In genomic region chr14:39266871-39267591, GRCh38 we compare ENCODE assay signal across 8 cellular contexts. TPM values are rescaled to one million over a fixed set of nuclear protein-coding genes. Genes with fewer than 3 reads are reported as not detected.
A peak's percentile ranks its signal among the peaks of the same experiment; 100 is the strongest.
DNase-seq lines count a peak whose midpoint lies in the region; ATAC-seq, FAIRE-seq and TF ChIP-seq lines count a peak whose summit lies in the region.

No MANE protein-coding gene starts in this region.

- H3K9me3 Mint-ChIP-seq in activated CD4-positive, alpha-beta T cell treated with anti-CD3 and anti-CD28 coated beads, Interleukin-2, amount 10 ng/mL, durations not matched to agents 7 days and 5 days = peaks cover 11% of the 10 kb centered on the region

- H3K9me3 ChIP-seq in HepG2 (ENCODE audit: low read length) = peaks cover 10% of the 10 kb centered on the region; the same call in 1 of the 2 replicates

- CTCF ChIA-PET in BJ (lab: Yijun Ruan, JAX) = interaction anchor here (1.3 to 1.4 kb wide), 2 partner anchors 88 to 102 kb away, joined by 3 read pairs; no protein-coding TSS in a partner anchor
- CTCF ChIA-PET in activated CD4-positive, alpha-beta T cell treated with anti-CD3 and anti-CD28 coated beads, Interleukin-2, amount 10 ng/mL, durations not matched to agents 7 days and 5 days (lab: Charles Lee) = interaction anchor here (0.6 to 1.7 kb wide), 7 partner anchors 10 to 165 kb away, joined by 3 to 6 read pairs (median 4); partner anchors contain the start of genes FBXO33 and TRAPPC6B
- CTCF ChIA-PET in HepG2 (lab: Yijun Ruan, JAX; ENCODE audit: low intra/inter-chr PET ratio, low total read pairs) = no interaction called here

- no peaks in the 10 kb centered on the region for H3K27me3 ChIP-seq in BJ (ENCODE audit: control insufficient read depth, insufficient read depth, low read length)
- no peaks in the 10 kb centered on the region; a peak in 1 of 5 replicates for H3K27me3 ChIP-seq in HepG2 (ENCODE audit: control insufficient read depth in 1 of 2, insufficient read depth in 2 of 2, low read length in 2 of 2)

- peak overlapping the region; percentile 88 for H3K9ac ChIP-seq in HepG2 (ENCODE audit: insufficient read depth, low read depth, low read length)

- H3K27ac Mint-ChIP-seq in activated CD4-positive, alpha-beta T cell treated with anti-CD3 and anti-CD28 coated beads, Interleukin-2, amount 10 ng/mL, durations not matched to agents 7 days and 5 days = peak overlapping the region; percentile 93

- FAIRE-seq in HepG2 (lab: Jason Lieb, UNC) = no peak

- peaks cover 56% of the 10 kb centered on the region for H3K4me1 ChIP-seq in HepG2 (ENCODE audit: insufficient read depth, low read length)

- BruUV-seq in HepG2 (replicated peaks; lab: Mats Ljungman, UMichigan) = no TSS peak

- H3K36me3 Mint-ChIP-seq in activated CD4-positive, alpha-beta T cell treated with anti-CD3 and anti-CD28 coated beads, Interleukin-2, amount 10 ng/mL, durations not matched to agents 7 days and 5 days (ENCODE audit: low read depth) = peaks cover 31% of the 10 kb centered on the region

- TF ChIP-seq CTCF in BJ (IDR thresholded peaks at IDR 0.05; ENCODE audit: insufficient read depth, low read depth, low read length) (no peak), HepG2 (CRISPR knock-in tag; IDR thresholded peaks at IDR 0.05) (no peak)

- ATAC-seq in GM19035 (IDR thresholded peaks at IDR 0.05; ENCODE audit: unreplicated experiment) (peak; percentile 86), HG03280 (IDR thresholded peaks at IDR 0.05; ENCODE audit: unreplicated experiment) (peak; percentile 87), HepG2 (peak; percentile 88)

- H3K36me3 ChIP-seq in BJ (ENCODE audit: control insufficient read depth, insufficient read depth, low read length) (no peaks in the 10 kb centered on the region), HepG2 (replicated peaks in 1 of 2; ENCODE audit: control insufficient read depth in 1 of 2, insufficient read depth in 2 of 2, low read length in 2 of 2) (0 out of 5 replicates have a peak, but pooled peaks cover 2 to 3% of the 10 kb centered on the region in 2 experiments)

- peaks cover 53% of the 10 kb centered on the region for H3K4me1 Mint-ChIP-seq in activated CD4-positive, alpha-beta T cell treated with anti-CD3 and anti-CD28 coated beads, Interleukin-2, amount 10 ng/mL, durations not matched to agents 7 days and 5 days

- in situ Hi-C loops in HepG2 (cut with HindIII; ENCODE audit: extremely low pct_ligation_motif_present, low pct_unique_long_range_greater_than_20kb) = no loop called here

- H3K4me2 ChIP-seq in HepG2 (ENCODE audit: low read depth, low read length) = peak overlapping the region; percentile 82

- no peak overlapping the region for H2AFZ ChIP-seq in HepG2 (ENCODE audit: low read length)

- peak in 1 of 2 experiments; percentile 88; a peak in 2 of 4 replicates for TF ChIP-seq POLR2A in HepG2 (IDR thresholded peaks at IDR 0.05; ENCODE audit: insufficient read depth in 1 of 2, low read depth in 2 of 2, low read length in 2 of 2)

- under 1% methylated on average over 66 of the region's 69 CpGs for WGBS in HepG2 (ENCODE audit: low lambda C conversion rate)

- DNase-seq in BJ (ENCODE audit: low read depth) = no peak
- DNase-seq in NCI-H524 treated with DMSO at 0.1 percent for 48 hours (lab: John Stamatoyannopoulos, UW) = peak; percentile 41
- peak; percentile 78 for DNase-seq in activated CD4-positive, alpha-beta T cell treated with anti-CD3 and anti-CD28 coated beads, Interleukin-2, amount 10 ng/mL, durations not matched to agents 7 days and 5 days
- peak; percentile 56 for DNase-seq in dedifferentiated amniotic fluid mesenchymal stem cell (ENCODE audit: extremely low spot score)
- DNase-seq in HepG2 (ENCODE audit: low spot score) = peak; percentile 86
- peak; percentile 70 for DNase-seq in stimulated activated CD4-positive, alpha-beta T cell treated with anti-CD3 and anti-CD28 coated beads, Interleukin-4, amount 100 ng/mL, for 1 hour

- TF ChIP-seq RAD21 in HepG2 (CRISPR knock-in tag; IDR thresholded peaks at IDR 0.05) = no peak; the same call in none of the 2 replicates

- no peak for TF ChIP-seq EP300 in HepG2 (IDR thresholded peaks at IDR 0.05; ENCODE audit: low read depth in 2 of 2, low read length in 2 of 2)
- peak; percentile 36 for TF ChIP-seq EP300 in HepG2 (CRISPR knock-in tag; IDR thresholded peaks at IDR 0.05; ENCODE audit: borderline replicate concordance)

- peak overlapping the region; percentile 89 for H3K4me3 Mint-ChIP-seq in activated CD4-positive, alpha-beta T cell treated with anti-CD3 and anti-CD28 coated beads, Interleukin-2, amount 10 ng/mL, durations not matched to agents 7 days and 5 days

- H3K79me2 ChIP-seq in HepG2 (ENCODE audit: insufficient read depth, low read length) = peaks cover 53% of the 10 kb centered on the region

- peak overlapping the region; percentile 93 for H3K27ac ChIP-seq in HepG2 (ENCODE audit: extremely low read length, insufficient read depth, low read length)

- peaks cover 7% of the 10 kb centered on the region for H4K20me1 ChIP-seq in HepG2 (ENCODE audit: insufficient read depth, low read length)

- POLR2A ChIA-PET in BJ (lab: Charles Lee) = no interaction called here
- POLR2A ChIA-PET in activated CD4-positive, alpha-beta T cell treated with anti-CD3 and anti-CD28 coated beads, Interleukin-2, amount 10 ng/mL, durations not matched to agents 7 days and 5 days (lab: Charles Lee) = no interaction called here
- POLR2A ChIA-PET in HepG2 (lab: Yijun Ruan, JAX) = interaction anchor here (0.8 to 5.7 kb wide), 43 partner anchors 9 to 1402 kb away, joined by 3 to 138 read pairs (median 6); partner anchors contain the start of genes FBXO33, GEMIN2, MIA2 and PNN

- intact Hi-C loops in HepG2 (cut with micrococcal nuclease; ENCODE audit: unreplicated experiment) = loop anchor here (1.0 to 2.0 kb wide), 5 partner anchors 34 to 243 kb away; partner anchors contain the start of genes FBXO33, MIA2, PNN and SEC23A

- no peaks in the 10 kb centered on the region for H3K27me3 Mint-ChIP-seq in activated CD4-positive, alpha-beta T cell treated with anti-CD3 and anti-CD28 coated beads, Interleukin-2, amount 10 ng/mL, durations not matched to agents 7 days and 5 days

- H3K4me3 ChIP-seq in BJ (ENCODE audit: low read depth, low read length) (peak overlapping the region; percentile 91), HepG2 (replicated peaks in 1 of 3; ENCODE audit: insufficient read depth in 1 of 3, low read depth in 2 of 3, low read length in 3 of 3) (peak overlapping the region; percentile 72 to 91 (median 74))

TF ChIP-seq in HepG2, 621 proteins besides CTCF, POLR2A, EP300 and RAD21 (continues in another document):
- TF ChIP-seq, protein P1, sequence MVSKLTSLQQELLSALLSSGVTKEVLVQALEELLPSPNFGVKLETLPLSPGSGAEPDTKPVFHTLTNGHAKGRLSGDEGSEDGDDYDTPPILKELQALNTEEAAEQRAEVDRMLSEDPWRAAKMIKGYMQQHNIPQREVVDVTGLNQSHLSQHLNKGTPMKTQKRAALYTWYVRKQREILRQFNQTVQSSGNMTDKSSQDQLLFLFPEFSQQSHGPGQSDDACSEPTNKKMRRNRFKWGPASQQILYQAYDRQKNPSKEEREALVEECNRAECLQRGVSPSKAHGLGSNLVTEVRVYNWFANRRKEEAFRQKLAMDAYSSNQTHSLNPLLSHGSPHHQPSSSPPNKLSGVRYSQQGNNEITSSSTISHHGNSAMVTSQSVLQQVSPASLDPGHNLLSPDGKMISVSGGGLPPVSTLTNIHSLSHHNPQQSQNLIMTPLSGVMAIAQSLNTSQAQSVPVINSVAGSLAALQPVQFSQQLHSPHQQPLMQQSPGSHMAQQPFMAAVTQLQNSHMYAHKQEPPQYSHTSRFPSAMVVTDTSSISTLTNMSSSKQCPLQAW (CRISPR knock-in tag; IDR thresholded peaks at IDR 0.05) = peak; percentile 86
- TF ChIP-seq MTF2 (CRISPR knock-in tag; IDR thresholded peaks at IDR 0.05; ENCODE audit: borderline replicate concordance) (peak; percentile 85), ZNF225 (CRISPR knock-in tag; IDR thresholded peaks at IDR 0.05) (peak; percentile 91), JARID2 (CRISPR knock-in tag; IDR thresholded peaks at IDR 0.05; ENCODE audit: insufficient replicate concordance) (peak; percentile 97), NR2F1 (CRISPR knock-in tag; IDR thresholded peaks at IDR 0.05) (peak; percentile 20 to 23; a peak in 2 of 4 replicates), ZNF282 (IDR thresholded peaks at IDR 0.05; ENCODE audit: partially characterized antibody) (no peak), NFYC (CRISPR knock-in tag; IDR thresholded peaks at IDR 0.05) (0 out of 2 replicates have a peak, but pooled peaks have one; percentile 48), ZNF780A (CRISPR knock-in tag; IDR thresholded peaks at IDR 0.05) (no peak; the same call in 1 of the 2 replicates), SP2 (CRISPR knock-in tag; IDR thresholded peaks at IDR 0.05) (peak; percentile 63), SIX4 (CRISPR knock-in tag; IDR thresholded peaks at IDR 0.05) (peak; percentile 84)

RNA-seq across cellular contexts. Expression of gene MIA2, which starts 33.3 kb away (rescaled TPM):
- polyA plus RNA-seq in BJ (2011; rRNA removed) (11.4 and 15.8 TPM in 2 replicates), HepG2 (2011; rRNA removed) (131 and 134 TPM in 2 replicates)
- polyA minus RNA-seq in BJ (2011; rRNA and poly(A)+ RNA removed) = 6.3 and 7.7 TPM in 2 replicates
- total RNA-seq in activated CD4-positive, alpha-beta T cell treated with anti-CD3 and anti-CD28 coated beads, Interleukin-2, amount 10 ng/mL, durations not matched to agents 7 days and 5 days = 10 to 100 TPM; 25.5 to 28.2 TPM
- total RNA-seq in HepG2 (2016; rRNA removed; fragmentation: Illumina TruSeq; extraction: Trizol) = 119 and 158 TPM in 2 replicates
- total RNA-seq in HepG2 (2016; cell fraction: cytosol; rRNA removed; fragmentation: Illumina TruSeq; extraction: Trizol; ENCODE audit: low read depth) = 154 and 169 TPM in 2 replicates
- total RNA-seq in HepG2 (2016; cell fraction: insoluble cytoplasmic fraction; rRNA removed; fragmentation: Illumina TruSeq; extraction: Trizol) = 111 and 161 TPM in 2 replicates
- 165 and 196 TPM in 2 replicates for total RNA-seq in HepG2 (2016; cell fraction: membrane; rRNA removed; fragmentation: Illumina TruSeq; extraction: Trizol)
- total RNA-seq in HepG2 (2016; cell fraction: nucleus; rRNA removed; fragmentation: Illumina TruSeq; extraction: Trizol) = 192 and 219 TPM in 2 replicates
- polyA plus RNA-seq in HepG2 (2011; cell fraction: cytosol; rRNA removed) = 57.1 and 79.7 TPM in 2 replicates
- 77.3 and 94.7 TPM in 2 replicates for polyA plus RNA-seq in HepG2 (2011; cell fraction: nucleus; rRNA removed)
- polyA plus RNA-seq in HepG2 (2012) = 103 and 118 TPM in 2 replicates
- polyA plus RNA-seq in HepG2 (2016; cell fraction: cytosol; fragmentation: Illumina TruSeq; extraction: Trizol; ENCODE audit: low read depth) = 19.6 and 24.5 TPM in 2 replicates
- 95.4 and 102 TPM in 2 replicates for polyA plus RNA-seq in HepG2 (2016; cell fraction: insoluble cytoplasmic fraction; fragmentation: Illumina TruSeq; extraction: Trizol; ENCODE audit: low read depth)
- 45.8 and 50.4 TPM in 2 replicates for polyA plus RNA-seq in HepG2 (2016; cell fraction: membrane; fragmentation: Illumina TruSeq; extraction: Trizol; ENCODE audit: low read depth)
- 216 and 223 TPM in 2 replicates for polyA plus RNA-seq in HepG2 (2016; cell fraction: nucleus; fragmentation: Illumina TruSeq; extraction: Trizol; ENCODE audit: insufficient read depth, low read depth)
- polyA minus RNA-seq in HepG2 (2011; rRNA and poly(A)+ RNA removed; ENCODE audit: low replicate concordance) = 24.3 and 71.9 TPM in 2 replicates
- 59.9 and 69.8 TPM in 2 replicates for polyA minus RNA-seq in HepG2 (2011; cell fraction: cytosol; rRNA and poly(A)+ RNA removed)
- polyA minus RNA-seq in HepG2 (2011; cell fraction: nucleus; rRNA and poly(A)+ RNA removed) = 211 and 242 TPM in 2 replicates
